ENCODE assay signal across 25 cellular contexts in genomic region chr7:151240942-151241754, GRCh38. TPM values are rescaled to one million over a fixed set of nuclear protein-coding genes. Genes with fewer than 3 reads are reported as not detected.
A peak's percentile ranks its signal among the peaks of the same experiment; 100 is the strongest.
DNase-seq lines count a peak whose midpoint lies in the region; ATAC-seq, FAIRE-seq and TF ChIP-seq lines count a peak whose summit lies in the region.
"Had no signal": no experiment of that assay in that cellular context is flagged by ENCODE, and none has a peak within 500 bp of the region (broad histone marks: within the 10 kb centered on the region; RNA-seq: fewer than 3 reads in every experiment).

No MANE protein-coding gene starts in this region.

- no peak for TF ChIP-seq POLR2A in heart left ventricle (IDR thresholded peaks at IDR 0.05)
- no peak for TF ChIP-seq POLR2A in H1 (IDR thresholded peaks at IDR 0.05; ENCODE audit: control extremely low read depth in 1 of 2, low read depth in 2 of 2, low read length in 2 of 2)

- ATAC-seq in heart left ventricle (no peak), GM21528 (IDR thresholded peaks at IDR 0.05; ENCODE audit: low FRiP score, unreplicated experiment) (no peak)

- no peaks in the 10 kb centered on the region for H3F3A ChIP-seq in smooth muscle cell (ENCODE audit: low read depth)

- no peak for TF ChIP-seq EP300 in H1 (IDR thresholded peaks at IDR 0.05; ENCODE audit: borderline replicate concordance in 1 of 2, low read depth in 2 of 2, low read length in 2 of 2)

- H3K79me2 ChIP-seq in H1 (ENCODE audit: control insufficient read depth in 1 of 2, insufficient read depth in 2 of 2, low read length in 2 of 2): no peaks in the 10 kb centered on the region
- peaks cover 20% of the 10 kb centered on the region for H3K79me2 ChIP-seq in smooth muscle cell (ENCODE audit: low read depth)

- 73 to 88% (median 80%) methylated on average over 6 to 7 of the region's 7 CpGs for WGBS in heart left ventricle, 4 donors
- WGBS in HUES64: 93% methylated on average over 7 of the region's 7 CpGs
- WGBS in H1 (ENCODE audit: extremely low coverage in 1 of 2, insufficient coverage in 1 of 2, insufficient read length in 1 of 2, insufficient replicate concordance in 2 of 2, low coverage in 1 of 2, low lambda C conversion rate in 2 of 2, missing lambda C conversion rate in 1 of 2), 2 experiments: 91% methylated on average over 7 of the region's 7 CpGs; no CpG with 5 or more reads in 1 of the 2 experiments
- WGBS in smooth muscle cell (ENCODE audit: low lambda C conversion rate): 94% methylated on average over 7 of the region's 7 CpGs

- H3K4me1 ChIP-seq in heart left ventricle (peaks cover 4 to 47% (median 25%) of the 10 kb centered on the region in 12 donors), HUES64 (ENCODE audit: insufficient read depth, low read length) (peaks cover 14% of the 10 kb centered on the region), H1 (replicated peaks in 1 of 4; ENCODE audit: control insufficient read depth in 3 of 4, insufficient read depth in 4 of 4, low read length in 3 of 4) (peaks cover 0 to 23% (median 16%) of the 10 kb centered on the region in 4 experiments; a peak in 6 of 7 replicates), smooth muscle cell (ENCODE audit: low read depth) (peaks cover 16% of the 10 kb centered on the region)

- peak overlapping the region; percentile 65; the same call in 1 of the 2 replicates for H4K8ac ChIP-seq in H1 (ENCODE audit: extremely low read depth, insufficient read depth, low read length)

- H4K20me1 ChIP-seq in H1 (replicated peaks in 1 of 2; ENCODE audit: control insufficient read depth in 1 of 2, insufficient read depth in 2 of 2, low read length in 2 of 2) (peaks cover 0 to 10% of the 10 kb centered on the region in 2 experiments), smooth muscle cell (ENCODE audit: low read depth) (peaks cover 100% of the 10 kb centered on the region)

- no peak overlapping the region for H3K4me2 ChIP-seq in H1 (ENCODE audit: insufficient read depth in 1 of 2, low read depth in 2 of 2, low read length in 2 of 2)
- no peak overlapping the region for H3K4me2 ChIP-seq in smooth muscle cell

- no peak overlapping the region for H2BK12ac ChIP-seq in H1 (ENCODE audit: low read depth, low read length)

- no peak overlapping the region for H4K91ac ChIP-seq in H1 (replicated peaks; ENCODE audit: insufficient read length, low read length)

- H3K23me2 ChIP-seq in H1 (ENCODE audit: low read depth, low read length): peaks cover 8% of the 10 kb centered on the region; the same call in 1 of the 2 replicates

- no peak overlapping the region for H3K4ac ChIP-seq in H1 (replicated peaks; ENCODE audit: insufficient read length, low read depth, low read length)

- TF ChIP-seq CTCF in heart left ventricle (IDR thresholded peaks at IDR 0.05) (no peak), H1 (IDR thresholded peaks at IDR 0.05; ENCODE audit: control extremely low read depth in 1 of 3, insufficient read depth in 1 of 3, low read depth in 1 of 3, low read length in 3 of 3) (no peak), smooth muscle cell (IDR thresholded peaks at IDR 0.05; ENCODE audit: borderline replicate concordance, insufficient read depth, poor library complexity, severe bottlenecking) (no peak)

- no peak overlapping the region for H2AK5ac ChIP-seq in H1 (ENCODE audit: low read depth, low read length)

- intact Hi-C loops in heart left ventricle (cut with DNase I) (loop anchor here in 8 of 10 donors (5.0 to 10.0 kb wide), 4 partner anchors 61 to 119 kb away; no protein-coding TSS in a partner anchor), cardiac septum (cut with DNase I) (loop anchor here (5.0 kb wide), 1 partner anchor 64 kb away; no protein-coding TSS in a partner anchor)

- FAIRE-seq in H1 (lab: Jason Lieb, UNC): no peak
- FAIRE-seq: keratinocyte had no signal

- H3K27me3 ChIP-seq in heart left ventricle (peaks cover 0 to 18% (median 7%) of the 10 kb centered on the region in 9 donors), HUES64 (ENCODE audit: insufficient read depth, low read length) (peaks cover 24% of the 10 kb centered on the region), H1 (replicated peaks in 1 of 4; ENCODE audit: control insufficient read depth in 3 of 4, extremely low read depth in 1 of 4, insufficient read depth in 3 of 4, low read length in 3 of 4) (peaks cover 3 to 14% (median 12%) of the 10 kb centered on the region in 4 experiments), smooth muscle cell (ENCODE audit: low read depth) (no peaks in the 10 kb centered on the region)
- H3K27me3 ChIP-seq: breast epithelium, testis had no signal

- H3K36me3 ChIP-seq in heart left ventricle: peaks cover 0 to 64% (median 56%) of the 10 kb centered on the region in 9 donors
- H3K36me3 ChIP-seq in HUES64 (ENCODE audit: insufficient read depth, low read length): peaks cover 35% of the 10 kb centered on the region
- H3K36me3 ChIP-seq in H1 (ENCODE audit: control insufficient read depth in 2 of 4, insufficient read depth in 4 of 4, low read length in 3 of 4): peaks cover 5 to 14% (median 6%) of the 10 kb centered on the region in 4 experiments; a peak in 6 of 8 replicates
- no peaks in the 10 kb centered on the region for H3K36me3 ChIP-seq in smooth muscle cell (ENCODE audit: low read depth)
- H3K36me3 ChIP-seq: breast epithelium had no signal

- H3K27ac ChIP-seq in heart left ventricle (peak overlapping the region in 8 of 12 donors; percentile 6 to 63 (median 42)), HUES64 (ENCODE audit: low read depth, low read length) (no peak overlapping the region), H1 (ENCODE audit: low read depth, low read length) (no peak overlapping the region), smooth muscle cell (ENCODE audit: low read depth) (peak overlapping the region; percentile 28)
- H3K27ac ChIP-seq: testis had no signal

- no peak overlapping the region for H2AFZ ChIP-seq in H1 (ENCODE audit: low read length)
- H2AFZ ChIP-seq in smooth muscle cell (ENCODE audit: low read depth): no peak overlapping the region

- H3K9ac ChIP-seq in HUES64 (ENCODE audit: low read depth, low read length): 0 out of 2 replicates have a peak overlapping the region, but pooled peaks have one; percentile 18
- H3K9ac ChIP-seq in H1 (replicated peaks in 1 of 4; ENCODE audit: extremely low read depth in 1 of 4, low read depth in 3 of 4, low read length in 3 of 4): no peak overlapping the region
- H3K9ac ChIP-seq in smooth muscle cell (ENCODE audit: low read depth): no peak overlapping the region

- H3K9me3 ChIP-seq in heart left ventricle: no peaks in the 10 kb centered on the region
- H3K9me3 ChIP-seq in HUES64 (ENCODE audit: insufficient read depth, low read depth, low read length): no peaks in the 10 kb centered on the region
- H3K9me3 ChIP-seq in H1 (ENCODE audit: insufficient read depth in 2 of 2, low read depth in 1 of 2, low read length in 1 of 2): no peaks in the 10 kb centered on the region
- no peaks in the 10 kb centered on the region for H3K9me3 ChIP-seq in smooth muscle cell (replicated peaks; ENCODE audit: low read depth)
- H3K9me3 ChIP-seq: breast epithelium, testis had no signal

- H4K5ac ChIP-seq in H1 (ENCODE audit: insufficient read length, low read depth, low read length): no peak overlapping the region

- DNase-seq in heart left ventricle (no peak), cardiac septum (ENCODE audit: low spot score) (no peak), H1 (ENCODE audit: low read depth in 1 of 2, low spot score in 2 of 2) (no peak), smooth muscle cell (lab: John Stamatoyannopoulos, UW; ENCODE audit: unreplicated experiment) (no peak), DMS153 treated with DMSO at 0.1 percent for 48 hours (lab: John Stamatoyannopoulos, UW; ENCODE audit: unreplicated experiment) (no peak), NCI-H187 (lab: John Stamatoyannopoulos, UW) (no peak)
- DNase-seq: activated CD4-positive, alpha-beta memory T cell treated with anti-CD3 and anti-CD28 coated beads for 36 hours; activated naive CD8-positive, alpha-beta T cell treated with anti-CD3 and anti-CD28 coated beads, Interleukin-2, amount 10 ng/mL, durations not matched to agents 7 days and 5 days; dermis blood vessel endothelial cell; hypothalamus; naive B cell; NCI-H1105; NCI-H2107; NCI-H510A treated with DMSO at 0.1 percent for 48 hours; SHP77; stimulated activated CD4-positive, alpha-beta T cell treated with anti-CD3 and anti-CD28 coated beads, Interleukin-15, amount 100 ng/mL, for 24 hours; T-helper 2 cell; testis had no signal

- H2BK20ac ChIP-seq in H1 (ENCODE audit: low read length): no peak overlapping the region

- no peak overlapping the region for H2BK15ac ChIP-seq in H1 (ENCODE audit: low read length)

- H3K79me1 ChIP-seq in H1 (ENCODE audit: low read depth, low read length): peaks cover 5% of the 10 kb centered on the region; the same call in 1 of the 2 replicates

- no peak overlapping the region for H3K23ac ChIP-seq in H1 (ENCODE audit: insufficient read length)

- H3K18ac ChIP-seq in H1 (ENCODE audit: extremely low read depth, low read length): no peak overlapping the region

- POLR2A ChIA-PET in H1 (lab: Charles Lee; ENCODE audit: partially characterized antibody): interaction anchor here (2.3 to 5.7 kb wide), 3 partner anchors 8 to 14 kb away, joined by 10 to 22 read pairs (median 16); partner anchors contain the start of genes ABCF2 and CHPF2

- CTCF ChIA-PET in H1 (lab: Charles Lee; ENCODE audit: partially characterized antibody): interaction anchor here (1.0 to 4.0 kb wide), 4 partner anchors 14 to 70 kb away, joined by 3 to 49 read pairs (median 12); partner anchors contain the start of gene ABCF2

- no peak overlapping the region for H3K14ac ChIP-seq in H1 (ENCODE audit: insufficient read length)

- H3K4me3 ChIP-seq in heart left ventricle (no peak overlapping the region), HUES64 (ENCODE audit: low read length) (no peak overlapping the region), H1 (ENCODE audit: extremely low read depth in 1 of 4, insufficient read depth in 2 of 4, low read depth in 3 of 4, low read length in 4 of 4) (no peak overlapping the region), smooth muscle cell (no peak overlapping the region)
- H3K4me3 ChIP-seq: breast epithelium, testis had no signal

- no peak overlapping the region for H2BK120ac ChIP-seq in H1 (replicated peaks; ENCODE audit: low read depth, low read length)

- TF ChIP-seq RAD21 in H1 (IDR thresholded peaks at IDR 0.05 in 1 of 2, conservative IDR thresholded peaks at IDR 0.05 in 1 of 2; ENCODE audit: low read depth in 2 of 2, low read length in 2 of 2): no peak

- H2BK5ac ChIP-seq in H1 (ENCODE audit: low read depth, low read length): no peak overlapping the region

- H3K56ac ChIP-seq in H1 (replicated peaks; ENCODE audit: insufficient read length, low read depth, low read length): no peak overlapping the region

RNA-seq across cellular contexts. Expression of gene SMARCD3, which starts 7.3 kb away (rescaled TPM):
- total RNA-seq in heart left ventricle (100 to 1,000 TPM in 2 of 9 donors, 10 to 100 TPM in 7; 59.7 to 108 (median 92.2) TPM), cardiac septum (112 TPM), smooth muscle cell (35.8 and 44.4 TPM in 2 replicates)
- polyA plus RNA-seq in heart left ventricle (100 to 1,000 TPM in 1 of 2 donors, 10 to 100 TPM in 1; 61.1 to 100 TPM), H1 (2011; rRNA removed) (5.6 and 6.2 TPM in 2 replicates), smooth muscle cell (58.1 and 66.3 TPM in 2 replicates)
- polyA plus RNA-seq in HUES64 (2013, experiment 1 of 2): 7.7 TPM
- 11.5 TPM for polyA plus RNA-seq in HUES64 (2013, experiment 2 of 2)
- total RNA-seq in H1 (2021; fragmentation: NEBNext Ultra II Directional; extraction: Animal tissue kit (Norgen Biotek cat#: 25700)): 3.0 and 4.6 TPM in 2 replicates
- 4.5 TPM for polyA plus RNA-seq in H1 (2011; cell fraction: cytosol; rRNA removed)
- polyA plus RNA-seq in H1 (2011; cell fraction: nucleus; rRNA removed): 15.3 TPM
- 8.3 to 10.0 TPM (median 9.5 TPM) in 4 replicates for polyA plus RNA-seq in H1 (2012, experiment 1 of 2)
- 7.5 TPM for polyA plus RNA-seq in H1 (2012, experiment 2 of 2)
- 3.9 TPM for polyA plus RNA-seq in H1 (2013, experiment 1 of 2)
- 4.3 TPM for polyA plus RNA-seq in H1 (2013, experiment 2 of 2)
- polyA minus RNA-seq in H1 (2011; rRNA and poly(A)+ RNA removed): 1.6 and 2.0 TPM in 2 replicates
- 2.9 TPM for polyA minus RNA-seq in H1 (2011; cell fraction: cytosol; rRNA and poly(A)+ RNA removed)
- polyA minus RNA-seq in H1 (2011; cell fraction: nucleus; rRNA and poly(A)+ RNA removed): 3.2 TPM

RNA-seq across cellular contexts. Expression of gene CHPF2, which starts 8.9 kb away (rescaled TPM):
- total RNA-seq in heart left ventricle (10 to 100 TPM; 16.6 to 31.9 (median 18.3) TPM), cardiac septum (31.0 TPM), smooth muscle cell (42.3 and 43.7 TPM in 2 replicates)
- polyA plus RNA-seq in heart left ventricle (10 to 100 TPM; 11.4 to 26.4 TPM), H1 (2011; rRNA removed) (14.4 and 20.0 TPM in 2 replicates), smooth muscle cell (70.8 and 71.8 TPM in 2 replicates)
- 11.8 TPM for polyA plus RNA-seq in HUES64 (2013, experiment 1 of 2)
- polyA plus RNA-seq in HUES64 (2013, experiment 2 of 2): 12.5 TPM
- 20.6 and 20.8 TPM in 2 replicates for total RNA-seq in H1 (2021; fragmentation: NEBNext Ultra II Directional; extraction: Animal tissue kit (Norgen Biotek cat#: 25700))
- 14.8 TPM for polyA plus RNA-seq in H1 (2011; cell fraction: cytosol; rRNA removed)
- polyA plus RNA-seq in H1 (2011; cell fraction: nucleus; rRNA removed): 58.8 TPM
- polyA plus RNA-seq in H1 (2012, experiment 1 of 2): 9.2 to 13.6 TPM (median 11.2 TPM) in 4 replicates
- 11.2 TPM for polyA plus RNA-seq in H1 (2012, experiment 2 of 2)
- polyA plus RNA-seq in H1 (2013, experiment 1 of 2): 18.0 TPM
- 16.2 TPM for polyA plus RNA-seq in H1 (2013, experiment 2 of 2)
- 11.1 and 11.4 TPM in 2 replicates for polyA minus RNA-seq in H1 (2011; rRNA and poly(A)+ RNA removed)
- 12.2 TPM for polyA minus RNA-seq in H1 (2011; cell fraction: cytosol; rRNA and poly(A)+ RNA removed)
- 30.6 TPM for polyA minus RNA-seq in H1 (2011; cell fraction: nucleus; rRNA and poly(A)+ RNA removed)

RNA-seq across cellular contexts. Expression of gene ABCF2, which starts 14.1 kb away (rescaled TPM):
- 10 to 100 TPM; 23.7 to 48.8 (median 33.0) TPM for total RNA-seq in heart left ventricle
- 10 to 100 TPM; 15.9 to 58.4 TPM for polyA plus RNA-seq in heart left ventricle
- total RNA-seq in cardiac septum: 28.8 TPM
- polyA plus RNA-seq in HUES64 (2013, experiment 1 of 2): 55.5 TPM
- polyA plus RNA-seq in HUES64 (2013, experiment 2 of 2): 44.7 TPM
- total RNA-seq in H1 (2021; fragmentation: NEBNext Ultra II Directional; extraction: Animal tissue kit (Norgen Biotek cat#: 25700)): 51.0 and 55.0 TPM in 2 replicates
- 26.4 and 28.0 TPM in 2 replicates for polyA plus RNA-seq in H1 (2011; rRNA removed)
- polyA plus RNA-seq in H1 (2011; cell fraction: cytosol; rRNA removed): 37.0 TPM
- 35.9 TPM for polyA plus RNA-seq in H1 (2011; cell fraction: nucleus; rRNA removed)
- polyA plus RNA-seq in H1 (2012, experiment 1 of 2): 39.3 to 51.3 TPM (median 45.8 TPM) in 4 replicates
- polyA plus RNA-seq in H1 (2012, experiment 2 of 2): 32.1 TPM
- 25.2 TPM for polyA plus RNA-seq in H1 (2013, experiment 1 of 2)
- 22.6 TPM for polyA plus RNA-seq in H1 (2013, experiment 2 of 2)
- polyA minus RNA-seq in H1 (2011; rRNA and poly(A)+ RNA removed): 48.3 and 59.3 TPM in 2 replicates
- 20.2 TPM for polyA minus RNA-seq in H1 (2011; cell fraction: cytosol; rRNA and poly(A)+ RNA removed)
- 23.9 TPM for polyA minus RNA-seq in H1 (2011; cell fraction: nucleus; rRNA and poly(A)+ RNA removed)
- 30.5 and 35.1 TPM in 2 replicates for total RNA-seq in smooth muscle cell
- polyA plus RNA-seq in smooth muscle cell: 24.2 and 26.5 TPM in 2 replicates

RNA-seq across cellular contexts. Expression of gene H2BK1, which starts 30.9 kb away (rescaled TPM):
- total RNA-seq in heart left ventricle: not detected
- not detected for polyA plus RNA-seq in heart left ventricle
- total RNA-seq in cardiac septum: not detected
- not detected for polyA plus RNA-seq in HUES64 (2013, experiment 1 of 2)
- polyA plus RNA-seq in HUES64 (2013, experiment 2 of 2): not detected
- total RNA-seq in H1 (2021; fragmentation: NEBNext Ultra II Directional; extraction: Animal tissue kit (Norgen Biotek cat#: 25700)): not detected in 2 replicates
- not detected in 2 replicates for polyA plus RNA-seq in H1 (2011; rRNA removed)
- not detected for polyA plus RNA-seq in H1 (2011; cell fraction: cytosol; rRNA removed)
- not detected for polyA plus RNA-seq in H1 (2011; cell fraction: nucleus; rRNA removed)
- polyA plus RNA-seq in H1 (2012, experiment 1 of 2): not detected in 4 replicates
- not detected for polyA plus RNA-seq in H1 (2012, experiment 2 of 2)
- polyA plus RNA-seq in H1 (2013, experiment 1 of 2): not detected
- polyA plus RNA-seq in H1 (2013, experiment 2 of 2): not detected
- not detected in 2 replicates for polyA minus RNA-seq in H1 (2011; rRNA and poly(A)+ RNA removed)
- not detected for polyA minus RNA-seq in H1 (2011; cell fraction: cytosol; rRNA and poly(A)+ RNA removed)
- 2.0 TPM for polyA minus RNA-seq in H1 (2011; cell fraction: nucleus; rRNA and poly(A)+ RNA removed)
- total RNA-seq in smooth muscle cell: not detected in 2 replicates
- not detected in 2 replicates for polyA plus RNA-seq in smooth muscle cell
- total RNA-seq: activated CD4-positive, alpha-beta memory T cell treated with anti-CD3 and anti-CD28 coated beads for 36 hours; breast epithelium; dermis blood vessel endothelial cell; fibroblast of villous mesenchyme; HT-29; progenitor cell of endocrine pancreas; testis had no signal
- polyA plus RNA-seq: keratinocyte had no signal

RNA-seq across cellular contexts. Expression of gene ASB10, which starts 54.1 kb away (rescaled TPM):
- 10 to 100 TPM; 13.1 to 36.4 (median 25.5) TPM for total RNA-seq in heart left ventricle
- 10 to 100 TPM in 1 of 2 donors, 1 to 10 TPM in 1; 6.9 to 37.1 TPM for polyA plus RNA-seq in heart left ventricle
- total RNA-seq in cardiac septum: 17.3 TPM
- polyA plus RNA-seq in HUES64 (2013, experiment 1 of 2): not detected
- polyA plus RNA-seq in HUES64 (2013, experiment 2 of 2): not detected
- not detected in 2 replicates for total RNA-seq in H1 (2021; fragmentation: NEBNext Ultra II Directional; extraction: Animal tissue kit (Norgen Biotek cat#: 25700))
- polyA plus RNA-seq in H1 (2011; rRNA removed): not detected in 2 replicates
- polyA plus RNA-seq in H1 (2011; cell fraction: cytosol; rRNA removed): not detected
- not detected for polyA plus RNA-seq in H1 (2011; cell fraction: nucleus; rRNA removed)
- not detected in 4 replicates for polyA plus RNA-seq in H1 (2012, experiment 1 of 2)
- polyA plus RNA-seq in H1 (2012, experiment 2 of 2): not detected
- polyA plus RNA-seq in H1 (2013, experiment 1 of 2): not detected
- polyA plus RNA-seq in H1 (2013, experiment 2 of 2): not detected
- polyA minus RNA-seq in H1 (2011; rRNA and poly(A)+ RNA removed): not detected in 2 replicates
- polyA minus RNA-seq in H1 (2011; cell fraction: cytosol; rRNA and poly(A)+ RNA removed): not detected
- not detected for polyA minus RNA-seq in H1 (2011; cell fraction: nucleus; rRNA and poly(A)+ RNA removed)
- total RNA-seq in smooth muscle cell: not detected in 2 replicates
- not detected in 2 replicates for polyA plus RNA-seq in smooth muscle cell
- total RNA-seq: activated CD4-positive, alpha-beta memory T cell treated with anti-CD3 and anti-CD28 coated beads for 36 hours; activated naive CD8-positive, alpha-beta T cell treated with anti-CD3 and anti-CD28 coated beads, Interleukin-2, amount 10 ng/mL, durations not matched to agents 7 days and 5 days; breast epithelium; dermis blood vessel endothelial cell; fibroblast of villous mesenchyme; HT-29; progenitor cell of endocrine pancreas had no signal
- polyA plus RNA-seq: keratinocyte had no signal

Comparison
In these comparisons a context has a peak if more than half of its experiments do, and no peak if none do; other contexts are left out.
1. H3K27ac ChIP-seq: peak in heart left ventricle (8 of 12) and smooth muscle cell (single experiment); none in HUES64 (single experiment) and H1 (single experiment).